ENCODE assay signal across 12 cellular contexts in the genomic region with DNA sequence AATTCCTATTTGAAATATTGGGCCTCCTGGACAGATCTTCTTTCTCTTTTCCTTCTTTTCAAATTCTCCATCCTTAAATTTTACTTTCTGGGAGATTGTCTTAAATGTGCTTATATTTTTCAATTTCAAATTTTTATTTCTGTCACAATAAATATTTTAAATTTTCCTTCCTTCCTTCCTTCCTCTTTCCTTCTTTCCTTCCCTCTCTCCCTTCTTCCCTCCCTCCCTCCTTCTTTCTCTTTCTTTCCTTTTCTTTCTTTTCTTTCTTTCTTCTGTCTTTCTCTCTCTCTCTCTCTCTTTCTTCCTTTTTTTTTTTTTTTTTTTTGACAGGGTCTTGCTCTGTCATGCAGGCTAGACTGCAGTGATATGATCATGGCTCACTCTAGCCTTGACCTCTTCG. TPM values are rescaled to one million over a fixed set of nuclear protein-coding genes. Genes with fewer than 3 reads are reported as not detected.
"Had no signal": no experiment of that assay in that cellular context is flagged by ENCODE, and none has a peak within 500 bp of the region (broad histone marks: within the 10 kb centered on the region; RNA-seq: fewer than 3 reads in every experiment).

No MANE protein-coding gene starts in this region.

- H2AFZ ChIP-seq: GM23248, GM23338 had no signal

- H3K36me3 ChIP-seq: HAP-1 had no signal

- H3K27ac ChIP-seq: GM23248 had no signal

- H3K4me3 ChIP-seq: GM23248, GM23338, HAP-1 had no signal

- FAIRE-seq: H1, H54 had no signal

- H3K9ac ChIP-seq: GM23248 had no signal

- DNase-seq: GM23248, GOT3, H7, H9, HCEC 1CT, HFFc6 had no signal

- H3K4me3 Mint-ChIP-seq: GM23338, H9, HFFc6 had no signal

- H3K9me3 Mint-ChIP-seq: HFFc6 had no signal

- ATAC-seq: GM23338, HCT116 had no signal

- H3K4me2 ChIP-seq: GM23338 had no signal

- H3K9me3 ChIP-seq: HAP-1 had no signal

- H3K4me1 ChIP-seq: HAP-1 had no signal

- H3K27ac Mint-ChIP-seq: GM23338, H9, HFFc6 had no signal

RNA-seq across cellular contexts. Expression of gene SRSF12, which starts 54.0 kb away (rescaled TPM):
- total RNA-seq: H4, HFFc6 had no signal
